Comparison of ENCODE assay signal across 34 cellular contexts in the genomic region with DNA sequence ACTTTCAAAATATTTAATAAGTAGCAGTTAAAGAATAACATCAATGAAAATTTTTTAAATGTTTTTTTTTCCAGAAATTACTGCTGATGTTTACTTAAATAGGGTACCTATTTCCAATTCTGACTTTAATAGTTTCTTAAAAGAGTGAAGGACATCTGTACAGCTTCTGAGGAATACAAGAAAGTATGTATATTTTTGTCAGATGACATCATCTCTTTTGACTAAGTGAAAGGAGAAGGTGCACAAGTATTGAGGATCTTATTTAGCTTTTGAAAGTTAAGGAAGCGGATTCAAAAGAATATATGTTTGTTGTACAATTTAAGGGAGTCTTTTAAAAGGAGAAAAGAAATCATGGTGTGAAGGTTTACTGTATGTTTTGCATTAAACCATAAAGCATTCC.
A peak's percentile ranks its signal among the peaks of the same experiment; 100 is the strongest.
DNase-seq lines count a peak whose midpoint lies in the region; ATAC-seq, FAIRE-seq and TF ChIP-seq lines count a peak whose summit lies in the region.
"Had no signal": no experiment of that assay in that cellular context is flagged by ENCODE, and none has a peak within 500 bp of the region (broad histone marks: within the 10 kb centered on the region; RNA-seq: fewer than 3 reads in every experiment).

No MANE protein-coding gene starts in this region.

- POLR2A ChIA-PET in HepG2 (lab: Yijun Ruan, JAX): no interaction called here
- POLR2A ChIA-PET in HEK293 (lab: Yijun Ruan, JAX): no interaction called here
- POLR2A ChIA-PET in CD8-positive, alpha-beta memory T cell (lab: Charles Lee): no interaction called here

- in situ Hi-C loops in HepG2 (cut with HindIII; ENCODE audit: extremely low pct_ligation_motif_present, low pct_unique_long_range_greater_than_20kb): loop anchor here (25.0 kb wide), 1 partner anchor 1912 kb away; no protein-coding TSS in a partner anchor

- no peak for FAIRE-seq in HepG2 (lab: Jason Lieb, UNC)
- FAIRE-seq: A204.1, A549, D721Med had no signal

- H3K9me3 ChIP-seq in HepG2 (ENCODE audit: low read length) (no peaks in the 10 kb centered on the region), right lobe of liver (no peaks in the 10 kb centered on the region), HEK293 (ENCODE audit: control insufficient read depth, insufficient read depth, low read depth, low read length) (no peaks in the 10 kb centered on the region), SJCRH30 (replicated peaks) (no peaks in the 10 kb centered on the region)
- no peaks in the 10 kb centered on the region for H3K9me3 ChIP-seq in CD8-positive, alpha-beta memory T cell (ENCODE audit: low read length)
- H3K9me3 ChIP-seq: A549; BE2C; BLaER1; BLaER1 treated with 17β-estradiol and CSF1 and Interleukin-3, amounts not matched to agents 10 nM and 100 nM; Caco-2 had no signal

- no peaks in the 10 kb centered on the region for H3K4me1 Mint-ChIP-seq in CD8-positive, alpha-beta memory T cell
- H3K4me1 Mint-ChIP-seq: B cell; CD14-positive monocyte; CD4-positive, alpha-beta memory T cell had no signal

- no peak for TF ChIP-seq EP300 in HepG2 (IDR thresholded peaks at IDR 0.05; ENCODE audit: low read depth in 2 of 2, low read length in 2 of 2)
- TF ChIP-seq EP300 in HepG2 (CRISPR knock-in tag; IDR thresholded peaks at IDR 0.05; ENCODE audit: borderline replicate concordance): no peak

- H2AFZ ChIP-seq in HepG2 (ENCODE audit: low read length): no peak overlapping the region

- H3K27ac ChIP-seq in HepG2 (ENCODE audit: extremely low read length, insufficient read depth, low read length) (no peak overlapping the region), right lobe of liver (no peak overlapping the region), HEK293 (ENCODE audit: extremely low read depth, low read depth, low read length) (no peak overlapping the region), SJCRH30 (peak overlapping the region; percentile 30)
- no peak overlapping the region for H3K27ac ChIP-seq in CD8-positive, alpha-beta memory T cell (ENCODE audit: low read depth, low read length)
- H3K27ac ChIP-seq: 22Rv1; A549; BLaER1; BLaER1 treated with 17β-estradiol and CSF1 and Interleukin-3, amounts not matched to agents 10 nM and 100 nM; C4-2B had no signal

- no peak overlapping the region for H3K4me3 ChIP-seq in HepG2 (replicated peaks in 1 of 3; ENCODE audit: insufficient read depth in 1 of 3, low read depth in 2 of 3, low read length in 3 of 3)
- no peak overlapping the region for H3K4me3 ChIP-seq in right lobe of liver
- H3K4me3 ChIP-seq in HEK293 (ENCODE audit: low read depth, low read length): no peak overlapping the region
- H3K4me3 ChIP-seq in SJCRH30: no peak overlapping the region
- no peak overlapping the region for H3K4me3 ChIP-seq in CD8-positive, alpha-beta memory T cell (ENCODE audit: low read length)
- H3K4me3 ChIP-seq: A549; BLaER1; BLaER1 treated with 17β-estradiol and CSF1 and Interleukin-3, amounts not matched to agents 10 nM and 100 nM had no signal

- DNase-seq in HepG2 (ENCODE audit: low spot score): no peak
- no peak for DNase-seq in right lobe of liver
- DNase-seq in SJCRH30: no peak
- no peak for DNase-seq in ureter (ENCODE audit: low spot score)
- DNase-seq in CD8-positive, alpha-beta memory T cell: no peak
- DNase-seq: 8988T; ACHN; AML-193; BE2C; C1 segment of cervical spinal cord; Caco-2; Calu3; CD4-positive, alpha-beta memory T cell; CD4-positive, alpha-beta T cell; CD4-positive, CD25-positive, alpha-beta regulatory T cell; CD8-positive, alpha-beta T cell; COR-L47; DMS 273 treated with DMSO at 0.1 percent for 48 hours; DMS153; DMS53; DMS79; DMS79 treated with DMSO at 0.1 percent for 48 hours; DND-41; EL had no signal

- no peak for TF ChIP-seq RAD21 in HepG2 (CRISPR knock-in tag; IDR thresholded peaks at IDR 0.05)

- H3K27ac Mint-ChIP-seq in CD8-positive, alpha-beta memory T cell: no peak overlapping the region
- H3K27ac Mint-ChIP-seq: B cell; CD14-positive monocyte; CD4-positive, alpha-beta memory T cell; CD4-positive, alpha-beta T cell; CD4-positive, CD25-positive, alpha-beta regulatory T cell; CD8-positive, alpha-beta T cell had no signal

- BruUV-seq in HepG2 (replicated peaks; lab: Mats Ljungman, UMichigan): no TSS peak

- CTCF ChIA-PET in HepG2 (lab: Yijun Ruan, JAX; ENCODE audit: low intra/inter-chr PET ratio, low total read pairs): no interaction called here
- CTCF ChIA-PET in HEK293 (lab: Yijun Ruan, JAX): interaction anchor here (1.2 kb wide), 1 partner anchor 26 kb away, joined by 5 read pairs; no protein-coding TSS in a partner anchor
- CTCF ChIA-PET in CD8-positive, alpha-beta memory T cell (lab: Charles Lee): no interaction called here

- 29% methylated on average over 1 of the region's 1 CpG for WGBS in HepG2 (ENCODE audit: low lambda C conversion rate)
- WGBS in right lobe of liver (ENCODE audit: insufficient coverage, low coverage, low lambda C conversion rate, missing lambda C conversion rate): 100% methylated on average over 1 of the region's 1 CpG

- H3K79me2 ChIP-seq in HepG2 (ENCODE audit: insufficient read depth, low read length): no peaks in the 10 kb centered on the region

- H3K4me2 ChIP-seq in HepG2 (ENCODE audit: low read depth, low read length): no peak overlapping the region
- H3K4me2 ChIP-seq: A549; BLaER1; BLaER1 treated with 17β-estradiol and CSF1 and Interleukin-3, amounts not matched to agents 10 nM and 100 nM had no signal

- H3K36me3 Mint-ChIP-seq in CD8-positive, alpha-beta memory T cell: peaks cover 0 to under 1% (median 0%) of the 10 kb centered on the region in 3 donors
- H3K36me3 Mint-ChIP-seq: CD14-positive monocyte; CD4-positive, alpha-beta memory T cell; CD4-positive, CD25-positive, alpha-beta regulatory T cell; CD8-positive, alpha-beta T cell had no signal

- H3K9ac ChIP-seq in HepG2 (ENCODE audit: insufficient read depth, low read depth, low read length): no peak overlapping the region
- H3K9ac ChIP-seq: BLaER1; BLaER1 treated with 17β-estradiol and CSF1 and Interleukin-3, amounts not matched to agents 10 nM and 100 nM had no signal

- H3K4me3 Mint-ChIP-seq in CD8-positive, alpha-beta memory T cell: no peak overlapping the region
- H3K4me3 Mint-ChIP-seq: B cell; CD14-positive monocyte; CD4-positive, alpha-beta memory T cell; CD4-positive, alpha-beta T cell; CD4-positive, CD25-positive, alpha-beta regulatory T cell; CD8-positive, alpha-beta T cell had no signal

- TF ChIP-seq CTCF in HepG2 (CRISPR knock-in tag; IDR thresholded peaks at IDR 0.05) (no peak), right lobe of liver (IDR thresholded peaks at IDR 0.05) (no peak), HEK293 (tag by site-specific recombination; IDR thresholded peaks at IDR 0.05) (no peak)

- H3K27me3 Mint-ChIP-seq in CD8-positive, alpha-beta memory T cell: no peaks in the 10 kb centered on the region
- H3K27me3 Mint-ChIP-seq: B cell; CD4-positive, alpha-beta memory T cell; CD4-positive, alpha-beta T cell; CD4-positive, CD25-positive, alpha-beta regulatory T cell had no signal

- no peaks in the 10 kb centered on the region for H4K20me1 ChIP-seq in HepG2 (ENCODE audit: insufficient read depth, low read length)
- H4K20me1 ChIP-seq: BLaER1; BLaER1 treated with 17β-estradiol and CSF1 and Interleukin-3, amounts not matched to agents 10 nM and 100 nM had no signal

- intact Hi-C loops in HepG2 (cut with micrococcal nuclease; ENCODE audit: unreplicated experiment) (no loop called here), right lobe of liver (cut with DNase I) (no loop called here)

- ATAC-seq in HepG2 (no peak), right lobe of liver (no peak)
- ATAC-seq: A549; CD8-positive, alpha-beta T cell had no signal

- H3K4me1 ChIP-seq in HepG2 (ENCODE audit: insufficient read depth, low read length) (no peaks in the 10 kb centered on the region), right lobe of liver (no peaks in the 10 kb centered on the region), HEK293 (ENCODE audit: control insufficient read depth, insufficient read depth, low read length) (no peaks in the 10 kb centered on the region), SJCRH30 (peaks cover 7% of the 10 kb centered on the region)
- H3K4me1 ChIP-seq in CD8-positive, alpha-beta memory T cell (ENCODE audit: insufficient read depth, low read length): no peaks in the 10 kb centered on the region
- H3K4me1 ChIP-seq: A549; BE2C; BLaER1; BLaER1 treated with 17β-estradiol and CSF1 and Interleukin-3, amounts not matched to agents 10 nM and 100 nM; Caco-2 had no signal

- H3K36me3 ChIP-seq in HepG2 (replicated peaks in 1 of 2; ENCODE audit: control insufficient read depth in 1 of 2, insufficient read depth in 2 of 2, low read length in 2 of 2) (no peaks in the 10 kb centered on the region), right lobe of liver (no peaks in the 10 kb centered on the region), HEK293 (ENCODE audit: control insufficient read depth in 2 of 2, insufficient read depth in 1 of 2, low read length in 2 of 2) (no peaks in the 10 kb centered on the region), SJCRH30 (no peaks in the 10 kb centered on the region)
- no peaks in the 10 kb centered on the region for H3K36me3 ChIP-seq in CD8-positive, alpha-beta memory T cell (ENCODE audit: insufficient read depth, low read length)
- H3K36me3 ChIP-seq: BE2C; BLaER1; BLaER1 treated with 17β-estradiol and CSF1 and Interleukin-3, amounts not matched to agents 10 nM and 100 nM had no signal

- TF ChIP-seq POLR2A in HepG2 (IDR thresholded peaks at IDR 0.05; ENCODE audit: insufficient read depth in 1 of 2, low read depth in 2 of 2, low read length in 2 of 2) (no peak), right lobe of liver (IDR thresholded peaks at IDR 0.05) (no peak)

- H3K27me3 ChIP-seq in HepG2 (ENCODE audit: control insufficient read depth in 1 of 2, insufficient read depth in 2 of 2, low read length in 2 of 2) (no peaks in the 10 kb centered on the region), right lobe of liver (no peaks in the 10 kb centered on the region), SJCRH30 (no peaks in the 10 kb centered on the region)
- H3K27me3 ChIP-seq in CD8-positive, alpha-beta memory T cell (ENCODE audit: insufficient read depth, low read length, poor library complexity, severe bottlenecking): no peaks in the 10 kb centered on the region
- H3K27me3 ChIP-seq: BLaER1; BLaER1 treated with 17β-estradiol and CSF1 and Interleukin-3, amounts not matched to agents 10 nM and 100 nM had no signal

- H3K9me3 Mint-ChIP-seq in CD8-positive, alpha-beta memory T cell: peaks cover 6 to 19% (median 10%) of the 10 kb centered on the region in 5 donors

TF ChIP-seq in HEK293, 187 proteins besides CTCF, POLR2A, EP300 and RAD21 (continues in another document):
- TF ChIP-seq ZNF140 (tag by site-specific recombination; IDR thresholded peaks at IDR 0.05): no peak

Comparison
In these comparisons a context has a peak if more than half of its experiments do, and no peak if none do; other contexts are left out.
1. Of the 63 proteins assayed by ChIP-seq in both HepG2 and HEK293: peak only in HepG2: none; only in HEK293: ATF2; in both: none; in neither: 62.